ENCODE assay signal across 7 cellular contexts in the genomic region with DNA sequence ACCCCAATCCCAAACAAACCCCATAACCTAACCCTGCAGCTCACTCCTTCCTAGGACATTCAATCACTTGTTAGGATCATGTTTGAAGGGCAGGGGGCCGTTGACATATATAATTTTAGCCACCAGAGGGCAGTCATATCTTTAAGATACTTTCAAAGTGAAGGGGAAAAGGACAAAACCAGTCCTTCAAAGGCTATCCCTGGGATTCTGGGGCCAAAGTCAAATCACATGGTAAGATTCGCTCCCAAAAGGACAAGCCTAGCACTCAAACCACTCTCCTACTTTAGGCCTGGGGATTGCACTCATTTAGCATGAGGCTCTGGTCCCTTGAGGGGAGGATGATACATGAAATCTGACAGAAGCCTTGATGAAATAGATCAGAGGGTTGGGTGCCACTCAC. TPM values are rescaled to one million over a fixed set of nuclear protein-coding genes. Genes with fewer than 3 reads are reported as not detected.
DNase-seq lines count a peak whose midpoint lies in the region; ATAC-seq and TF ChIP-seq lines count a peak whose summit lies in the region.

No MANE protein-coding gene starts in this region.

- TF ChIP-seq CTCF in heart right ventricle (IDR thresholded peaks at IDR 0.05) = peak; percentile 55 to 77 (median 67)
- peak in 3 of 4 experiments; percentile 37 to 58 (median 51) for TF ChIP-seq CTCF in sigmoid colon (IDR thresholded peaks at IDR 0.05)

- H3K36me3 ChIP-seq in Karpas-422 (ENCODE audit: insufficient read depth, low read length) (no peaks in the 10 kb centered on the region), heart right ventricle (no peaks in the 10 kb centered on the region), sigmoid colon (no peaks in the 10 kb centered on the region)

- peaks cover 35% of the 10 kb centered on the region for H3K4me1 Mint-ChIP-seq in activated naive CD8-positive, alpha-beta T cell treated with anti-CD3 and anti-CD28 coated beads, Interleukin-2, amount 50 U/mL, for 24 hours

- no peak overlapping the region for H3K27ac Mint-ChIP-seq in activated naive CD8-positive, alpha-beta T cell treated with anti-CD3 and anti-CD28 coated beads, Interleukin-2, amount 50 U/mL, for 24 hours

- H3K79me2 ChIP-seq in Karpas-422 (ENCODE audit: low read length) = no peaks in the 10 kb centered on the region

- no peak overlapping the region for H3K4me2 ChIP-seq in Karpas-422 (ENCODE audit: low read depth, low read length, poor library complexity, severe bottlenecking)

- no peak overlapping the region for H2AFZ ChIP-seq in Karpas-422 (ENCODE audit: low read length)

- no peaks in the 10 kb centered on the region for H4K20me1 ChIP-seq in Karpas-422 (ENCODE audit: insufficient read depth, low read depth, low read length)

- H3K27ac ChIP-seq in Karpas-422 (ENCODE audit: low read length) (no peak overlapping the region), heart right ventricle (no peak overlapping the region), sigmoid colon (no peak overlapping the region)

- H3K27me3 ChIP-seq in Karpas-422 (ENCODE audit: low read length) (no peaks in the 10 kb centered on the region), heart right ventricle (no peaks in the 10 kb centered on the region), sigmoid colon (no peaks in the 10 kb centered on the region)

- no peaks in the 10 kb centered on the region for H3K9me3 Mint-ChIP-seq in activated naive CD8-positive, alpha-beta T cell treated with anti-CD3 and anti-CD28 coated beads, Interleukin-2, amount 50 U/mL, for 24 hours

- H3K36me3 Mint-ChIP-seq in activated naive CD8-positive, alpha-beta T cell treated with anti-CD3 and anti-CD28 coated beads, Interleukin-2, amount 50 U/mL, for 24 hours (ENCODE audit: low read depth) = no peaks in the 10 kb centered on the region

- TF ChIP-seq EP300 in sigmoid colon (IDR thresholded peaks at IDR 0.05) = no peak

- no peaks in the 10 kb centered on the region for H3K27me3 Mint-ChIP-seq in activated naive CD8-positive, alpha-beta T cell treated with anti-CD3 and anti-CD28 coated beads, Interleukin-2, amount 50 U/mL, for 24 hours

- intact Hi-C loops in heart right ventricle (cut with DNase I) = loop anchor here in 7 of 10 donors (1.0 to 5.0 kb wide), 4 partner anchors 508 to 512 kb away; a partner anchor contains a TSS
- intact Hi-C loops in sigmoid colon (cut with DNase I) = loop anchor here (10.0 kb wide), 1 partner anchor 506 kb away; a partner anchor contains a TSS

- peak; percentile 82 for DNase-seq in ELR (ENCODE audit: low read depth)
- DNase-seq in Karpas-422 = peak; percentile 82
- DNase-seq in RKO (ENCODE audit: low spot score) = peak; percentile 61
- DNase-seq in activated naive CD8-positive, alpha-beta T cell treated with anti-CD3 and anti-CD28 coated beads, Interleukin-2, amount 50 U/mL, for 24 hours = peak; percentile 53
- DNase-seq in heart right ventricle = peak in 1 of 2 donors; percentile 29
- no peak for DNase-seq in sigmoid colon

- H3K9me3 ChIP-seq in Karpas-422 (ENCODE audit: low read length) (no peaks in the 10 kb centered on the region), heart right ventricle (no peaks in the 10 kb centered on the region), sigmoid colon (no peaks in the 10 kb centered on the region)

- H3K9ac ChIP-seq in Karpas-422 (ENCODE audit: low read length) = no peak overlapping the region

- ATAC-seq in activated naive CD8-positive, alpha-beta T cell treated with anti-CD3 and anti-CD28 coated beads, Interleukin-2, amount 50 U/mL, for 24 hours = peak; percentile 51
- ATAC-seq in heart right ventricle (peak in 4 of 8 donors; percentile 29 to 63 (median 42)), GM19035 (IDR thresholded peaks at IDR 0.05; ENCODE audit: unreplicated experiment) (no peak)

- 12 to 17% methylated on average over 2 of the region's 2 CpGs for WGBS in heart right ventricle, 2 donors
- 11 to 20% methylated on average over 2 of the region's 2 CpGs for WGBS in sigmoid colon, 2 donors

- no peak overlapping the region for H3K4me3 ChIP-seq in Karpas-422 (ENCODE audit: low read length)
- H3K4me3 ChIP-seq in heart right ventricle = no peak overlapping the region
- H3K4me3 ChIP-seq in sigmoid colon = no peak overlapping the region

- no peak overlapping the region for H3K4me3 Mint-ChIP-seq in activated naive CD8-positive, alpha-beta T cell treated with anti-CD3 and anti-CD28 coated beads, Interleukin-2, amount 50 U/mL, for 24 hours

- no peaks in the 10 kb centered on the region for H3K9me2 ChIP-seq in Karpas-422 (replicated peaks; ENCODE audit: insufficient read depth, low read length)

- H3K4me1 ChIP-seq in Karpas-422 (ENCODE audit: low read length) = 0 out of 2 replicates have a peak, but pooled peaks cover 2% of the 10 kb centered on the region
- H3K4me1 ChIP-seq in heart right ventricle = peaks cover 0 to 7% (median 0%) of the 10 kb centered on the region in 9 donors
- H3K4me1 ChIP-seq in sigmoid colon = no peaks in the 10 kb centered on the region

- TF ChIP-seq POLR2A in sigmoid colon (IDR thresholded peaks at IDR 0.05) = no peak

RNA-seq across cellular contexts. Expression of a gene that starts 44.6 kb away (rescaled TPM):
- 30.9 and 46.3 TPM in 2 replicates for total RNA-seq in Karpas-422 (2014; rRNA removed; shearing (Covaris generic); ENCODE audit: low replicate concordance)
- total RNA-seq in heart right ventricle = 10 to 100 TPM in 2 of 10 donors, 1 to 10 TPM in 8; 5.5 to 20.3 (median 8.5) TPM
- 10 to 100 TPM; 15.4 to 16.9 TPM for polyA plus RNA-seq in heart right ventricle
- 10 to 100 TPM; 24.2 to 62.1 (median 43.5) TPM for total RNA-seq in sigmoid colon
- 10 to 100 TPM; 24.0 to 26.8 (median 26.8) TPM for polyA plus RNA-seq in sigmoid colon

RNA-seq across cellular contexts. Expression of a gene that starts 50.7 kb away (rescaled TPM):
- 417 and 563 TPM in 2 replicates for total RNA-seq in Karpas-422 (2014; rRNA removed; shearing (Covaris generic); ENCODE audit: low replicate concordance)
- total RNA-seq in heart right ventricle = 1,000 to 10,000 TPM; 1,431 to 2,460 (median 2,025) TPM
- polyA plus RNA-seq in heart right ventricle = 100 to 1,000 TPM; 613 to 818 TPM
- 100 to 1,000 TPM; 338 to 549 (median 474) TPM for total RNA-seq in sigmoid colon
- polyA plus RNA-seq in sigmoid colon = 100 to 1,000 TPM; 549 to 768 (median 601) TPM
